ENCODE assay signal across 23 cellular contexts in the genomic region with DNA sequence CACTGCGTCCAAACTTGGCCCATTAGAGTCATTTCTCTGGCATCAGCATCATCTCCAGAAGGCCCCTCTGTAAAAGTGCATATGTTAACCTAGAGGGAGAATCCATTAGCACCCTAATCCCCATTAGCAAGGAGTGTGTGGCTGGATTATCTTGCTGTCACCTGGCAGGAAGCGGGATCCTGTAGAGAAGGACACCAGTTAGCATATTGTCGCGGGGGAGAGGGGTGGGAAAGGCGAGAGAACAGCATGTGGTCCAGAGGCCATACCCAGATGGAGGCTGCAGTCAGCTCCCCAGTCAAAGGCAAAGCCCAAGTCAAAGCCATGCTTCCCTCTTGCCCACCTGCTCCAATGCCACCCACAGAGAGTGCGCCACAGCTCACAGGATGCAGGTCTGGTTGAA.
"Had no signal": no experiment of that assay in that cellular context is flagged by ENCODE, and none has a peak within 500 bp of the region (broad histone marks: within the 10 kb centered on the region; RNA-seq: fewer than 3 reads in every experiment).

No MANE protein-coding gene starts in this region.

- H3K4me1 ChIP-seq: pancreas, psoas muscle, tibial artery had no signal

- DNase-seq: activated CD4-positive, alpha-beta T cell treated with anti-CD3 and anti-CD28 coated beads for 1 hour; activated CD4-positive, alpha-beta T cell treated with anti-CD3 and anti-CD28 coated beads, Interleukin-2, amount 50 U/mL, for 1 hour; activated CD8-positive, alpha-beta memory T cell treated with anti-CD3 and anti-CD28 coated beads for 24 hours; activated CD8-positive, alpha-beta memory T cell treated with anti-CD3 and anti-CD28 coated beads, Interleukin-2, amount 50 U/mL, for 4 hours; activated T-cell treated with anti-CD3 and anti-CD28 coated beads, Interleukin-2, amount 50 U/mL, for 24 hours; dermis blood vessel endothelial cell; effector CD8-positive, alpha-beta T cell; hippocampal formation; left ventricle myocardium superior; pancreas; psoas muscle; right cardiac atrium; stimulated activated CD4-positive, alpha-beta T cell treated with anti-CD3 and anti-CD28 coated beads, Interleukin-4, amount 100 ng/mL, for 4 hours; tibial artery had no signal

- H3K27ac ChIP-seq: neutrophil, pancreas, psoas muscle, tibial artery, VCaP had no signal

- H3K4me3 ChIP-seq: pancreas, psoas muscle, tibial artery had no signal

- H3K4me1 Mint-ChIP-seq: activated T-helper 17 cell treated with anti-CD3 and anti-CD28 coated beads, Interleukin-2, amount 50 U/mL, for 72 hours had no signal

- H3K27me3 ChIP-seq: pancreas had no signal

- ATAC-seq: activated naive CD4-positive, alpha-beta T cell treated with anti-CD3 and anti-CD28 coated beads, Interleukin-2, amount 50 U/mL, for 72 hours; activated T-helper 17 cell treated with anti-CD3 and anti-CD28 coated beads, Interleukin-2, amount 50 U/mL, for 72 hours; esophagus mucosa; left ventricle myocardium superior; natural killer cell treated with Interleukin-12 subunit alpha and Interleukin-12 subunit beta and Interleukin-15 and Interleukin-18, amount 100 ng/mL, for 72 hours; pancreas; psoas muscle; right cardiac atrium had no signal

- H3K36me3 Mint-ChIP-seq: activated naive CD4-positive, alpha-beta T cell treated with anti-CD3 and anti-CD28 coated beads, Interleukin-2, amount 50 U/mL, for 72 hours; brain; natural killer cell treated with Interleukin-12 subunit alpha and Interleukin-12 subunit beta and Interleukin-15 and Interleukin-18, amount 100 ng/mL, for 72 hours had no signal

- H3K9me3 ChIP-seq: neutrophil, pancreas, psoas muscle, tibial artery had no signal

- H3K36me3 ChIP-seq: neutrophil, pancreas, tibial artery had no signal

- H3K9me3 Mint-ChIP-seq: activated naive CD4-positive, alpha-beta T cell treated with anti-CD3 and anti-CD28 coated beads, Interleukin-2, amount 50 U/mL, for 72 hours; activated T-cell treated with anti-CD3 and anti-CD28 coated beads, Interleukin-2, amount 50 U/mL, for 24 hours; activated T-helper 17 cell treated with anti-CD3 and anti-CD28 coated beads, Interleukin-2, amount 50 U/mL, for 72 hours; natural killer cell treated with Interleukin-12 subunit alpha and Interleukin-12 subunit beta and Interleukin-15 and Interleukin-18, amount 100 ng/mL, for 72 hours; stimulated activated naive CD8-positive, alpha-beta T cell treated with anti-CD3 and anti-CD28 coated beads, Interleukin-15, Interleukin-2, amounts not matched to agents 100 ng/mL and 50 ng/mL, for 24 hours; T-helper 2 cell treated with Interferon-gamma antibody and Interleukin-4, amounts not matched to agents 5 μg/mL and 100 μg/mL, for 36 hours had no signal

- H3K4me3 Mint-ChIP-seq: activated T-cell treated with anti-CD3 and anti-CD28 coated beads, Interleukin-2, amount 50 U/mL, for 24 hours; activated T-helper 17 cell treated with anti-CD3 and anti-CD28 coated beads, Interleukin-2, amount 50 U/mL, for 72 hours; brain; natural killer cell treated with Interleukin-12 subunit alpha and Interleukin-12 subunit beta and Interleukin-15 and Interleukin-18, amount 100 ng/mL, for 72 hours; stimulated activated naive CD8-positive, alpha-beta T cell treated with anti-CD3 and anti-CD28 coated beads, Interleukin-15, Interleukin-2, amounts not matched to agents 100 ng/mL and 50 ng/mL, for 24 hours; T-helper 2 cell treated with Interferon-gamma antibody and Interleukin-4, amounts not matched to agents 5 μg/mL and 100 μg/mL, for 36 hours had no signal

- H3K27ac Mint-ChIP-seq: activated naive CD4-positive, alpha-beta T cell treated with anti-CD3 and anti-CD28 coated beads, Interleukin-2, amount 50 U/mL, for 72 hours; activated T-cell treated with anti-CD3 and anti-CD28 coated beads, Interleukin-2, amount 50 U/mL, for 24 hours; activated T-helper 17 cell treated with anti-CD3 and anti-CD28 coated beads, Interleukin-2, amount 50 U/mL, for 72 hours; brain; natural killer cell treated with Interleukin-12 subunit alpha and Interleukin-12 subunit beta and Interleukin-15 and Interleukin-18, amount 100 ng/mL, for 72 hours; stimulated activated naive CD8-positive, alpha-beta T cell treated with anti-CD3 and anti-CD28 coated beads, Interleukin-15, Interleukin-2, amounts not matched to agents 100 ng/mL and 50 ng/mL, for 24 hours; T-helper 2 cell treated with Interferon-gamma antibody and Interleukin-4, amounts not matched to agents 5 μg/mL and 100 μg/mL, for 36 hours had no signal
